ENCODE assay signal across 3 cellular contexts in the genomic region with DNA sequence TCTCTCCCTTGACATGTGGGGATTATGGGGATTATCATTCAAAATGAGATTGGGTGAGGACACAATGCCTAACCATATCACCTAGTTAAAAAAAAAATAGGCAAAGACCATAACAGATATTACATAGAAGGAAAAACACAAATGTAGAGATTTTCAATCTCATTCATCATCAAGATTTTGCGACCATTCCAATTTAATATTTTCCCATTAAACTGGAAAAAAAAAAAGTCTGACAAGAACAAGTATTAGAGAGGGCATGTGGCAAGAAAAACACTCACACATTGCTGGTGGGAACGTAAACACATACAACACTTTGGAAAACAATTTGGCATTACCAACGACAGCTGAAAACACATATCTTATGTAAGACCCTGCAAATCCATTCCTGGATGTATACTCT.
"Had no signal": no experiment of that assay in that cellular context is flagged by ENCODE, and none has a peak within 500 bp of the region (broad histone marks: within the 10 kb centered on the region; RNA-seq: fewer than 3 reads in every experiment).

No MANE protein-coding gene starts in this region.

- ATAC-seq: GM12878 had no signal

- DNase-seq: GDM1, GF-D8 had no signal

- H3K4me3 ChIP-seq: GM12878 had no signal
